Comparison of ENCODE assay signal across 8 cellular contexts in the genomic region with DNA sequence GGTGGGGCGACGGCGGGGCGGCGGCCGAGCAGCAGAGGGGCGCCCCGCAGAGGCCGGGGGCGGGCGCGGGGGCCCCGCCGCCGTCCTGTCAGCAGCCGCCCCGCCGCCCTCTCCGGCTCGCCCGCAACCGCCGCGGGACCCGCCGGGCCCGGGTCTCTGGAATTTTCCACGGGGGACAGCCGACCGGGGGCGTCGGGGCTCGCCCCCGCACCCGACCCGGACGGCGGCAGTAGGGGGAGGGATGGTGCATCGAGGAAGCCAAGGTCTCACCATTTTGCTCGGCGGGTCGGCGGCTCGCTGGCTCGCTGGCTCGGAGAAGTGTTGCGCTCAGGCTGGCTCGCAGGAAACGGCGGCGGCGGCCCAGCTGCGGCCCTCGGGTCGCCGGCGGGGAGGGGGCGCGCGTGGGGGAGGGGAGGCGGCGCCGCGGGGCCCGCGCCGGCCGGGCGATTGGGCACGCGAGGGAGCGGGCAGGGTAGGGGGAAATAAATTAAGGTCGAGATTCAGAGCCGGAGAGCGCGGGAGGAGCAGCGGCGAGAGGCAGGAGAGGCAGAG. TPM values are rescaled to one million over a fixed set of nuclear protein-coding genes. Genes with fewer than 3 reads are reported as not detected.
A peak's percentile ranks its signal among the peaks of the same experiment; 100 is the strongest.
DNase-seq lines count a peak whose midpoint lies in the region; ATAC-seq and TF ChIP-seq lines count a peak whose summit lies in the region.

No MANE protein-coding gene starts in this region.

- H3K4me1 ChIP-seq in gastroesophageal sphincter (peaks cover 12 to 70% (median 24%) of the 10 kb centered on the region in 3 donors), vagina (peaks cover 51% of the 10 kb centered on the region)

- ATAC-seq in GM21619 (IDR thresholded peaks at IDR 0.05; ENCODE audit: unreplicated experiment) (peak; percentile 4), gastroesophageal sphincter (peak; percentile 4)

- TF ChIP-seq EP300 in gastroesophageal sphincter (IDR thresholded peaks at IDR 0.05): no peak

- 0% methylated on average over 6 of the region's 78 CpGs; no CpG with 5 or more reads in 1 of the 2 donors for WGBS in gastroesophageal sphincter (ENCODE audit: low coverage in 1 of 2), 2 donors

- peak overlapping the region; percentile 89 to 99 (median 98) for H3K27ac ChIP-seq in gastroesophageal sphincter
- peak overlapping the region; percentile 94 for H3K27ac ChIP-seq in vagina

- peaks cover 20% of the 10 kb centered on the region for H3K4me1 Mint-ChIP-seq in Calu3 (ENCODE audit: low read depth, unreplicated experiment)
- H3K4me1 Mint-ChIP-seq in progenitor cell of endocrine pancreas (ENCODE audit: low read depth): peaks cover 16% of the 10 kb centered on the region

- H3K36me3 ChIP-seq in gastroesophageal sphincter: no peaks in the 10 kb centered on the region
- no peaks in the 10 kb centered on the region for H3K36me3 ChIP-seq in vagina

- H3K4me3 Mint-ChIP-seq in Calu3 (ENCODE audit: low read depth, unreplicated experiment): peak overlapping the region; percentile 85
- peak overlapping the region; percentile 96 for H3K4me3 Mint-ChIP-seq in progenitor cell of endocrine pancreas (ENCODE audit: low read depth)

- H3K4me3 ChIP-seq in gastroesophageal sphincter: peak overlapping the region; percentile 77 to 92
- peak overlapping the region; percentile 86 to 90 for H3K4me3 ChIP-seq in vagina

- intact Hi-C loops in Calu3 (cut with micrococcal nuclease; ENCODE audit: unreplicated experiment) (loop anchor here (2.0 kb wide), 1 partner anchor 95 kb away; the partner anchor contains the start of gene PNO1), vagina (cut with DNase I) (no loop called here)

- no peak for TF ChIP-seq POLR2A in gastroesophageal sphincter (IDR thresholded peaks at IDR 0.05)
- no peak for TF ChIP-seq POLR2A in vagina (IDR thresholded peaks at IDR 0.05)

- no peak for TF ChIP-seq CTCF in Calu3 (IDR thresholded peaks at IDR 0.05; ENCODE audit: unreplicated experiment)
- no peak for TF ChIP-seq CTCF in gastroesophageal sphincter (IDR thresholded peaks at IDR 0.05)
- no peak for TF ChIP-seq CTCF in progenitor cell of endocrine pancreas (IDR thresholded peaks at IDR 0.05; ENCODE audit: unreplicated experiment)
- TF ChIP-seq CTCF in vagina (IDR thresholded peaks at IDR 0.05): no peak

- no TSS peak for BruUV-seq in Calu3 (replicated peaks; lab: Mats Ljungman, UMichigan)

- no peaks in the 10 kb centered on the region for H3K27me3 Mint-ChIP-seq in Calu3 (ENCODE audit: unreplicated experiment)
- no peaks in the 10 kb centered on the region for H3K27me3 Mint-ChIP-seq in progenitor cell of endocrine pancreas

- H3K9me3 Mint-ChIP-seq in Calu3 (ENCODE audit: low read depth, unreplicated experiment) (no peaks in the 10 kb centered on the region), progenitor cell of endocrine pancreas (ENCODE audit: low read depth) (no peaks in the 10 kb centered on the region)

- H3K36me3 Mint-ChIP-seq in Calu3 (ENCODE audit: insufficient read depth, unreplicated experiment) (peaks cover 39% of the 10 kb centered on the region), progenitor cell of endocrine pancreas (ENCODE audit: insufficient read depth) (no peaks in the 10 kb centered on the region)

- CTCF ChIA-PET in Calu3 (lab: Charles Lee): no interaction called here

- H3K27ac Mint-ChIP-seq in Calu3 (ENCODE audit: unreplicated experiment): peak overlapping the region; percentile 93
- peak overlapping the region; percentile 96 for H3K27ac Mint-ChIP-seq in progenitor cell of endocrine pancreas

- H3K9me3 ChIP-seq in gastroesophageal sphincter: no peaks in the 10 kb centered on the region
- H3K9me3 ChIP-seq in vagina: no peaks in the 10 kb centered on the region

- DNase-seq in Calu3 (peak; percentile 17), NAMALWA (ENCODE audit: low spot score) (peak; percentile 54), progenitor cell of endocrine pancreas (ENCODE audit: low spot score, unreplicated experiment) (peak; percentile 34), vagina (ENCODE audit: extremely low spot score in 2 of 2) (no peak), medulla oblongata (ENCODE audit: extremely low spot score) (no peak)
- DNase-seq in activated T-helper 9 cell treated with anti-CD3 and anti-CD28 coated beads, Interleukin-2, amount 50 U/mL, for 16 hours (ENCODE audit: low read depth): peak; percentile 36

- H3K27me3 ChIP-seq in gastroesophageal sphincter: no peaks in the 10 kb centered on the region
- no peaks in the 10 kb centered on the region for H3K27me3 ChIP-seq in vagina

RNA-seq across cellular contexts. Expression of gene PPP3R1, which starts 0.4 kb away (rescaled TPM):
- total RNA-seq in Calu3 (2022): 63.4 TPM in 2 replicates
- 10 to 100 TPM; 23.8 to 31.6 (median 29.9) TPM for total RNA-seq in gastroesophageal sphincter
- total RNA-seq in progenitor cell of endocrine pancreas: 44.1 and 48.5 TPM in 2 replicates
- total RNA-seq in vagina: 28.2 TPM

Comparison
In these comparisons a context has a peak if more than half of its experiments do, and no peak if none do; other contexts are left out.
1. DNase-seq: peak in Calu3 (single experiment), NAMALWA (single experiment), activated T-helper 9 cell treated with anti-CD3 and anti-CD28 coated beads, Interleukin-2, amount 50 U/mL, for 16 hours (single experiment) and progenitor cell of endocrine pancreas (single experiment); none in vagina (0 of 2) and medulla oblongata (single experiment).